In the genomic region with DNA sequence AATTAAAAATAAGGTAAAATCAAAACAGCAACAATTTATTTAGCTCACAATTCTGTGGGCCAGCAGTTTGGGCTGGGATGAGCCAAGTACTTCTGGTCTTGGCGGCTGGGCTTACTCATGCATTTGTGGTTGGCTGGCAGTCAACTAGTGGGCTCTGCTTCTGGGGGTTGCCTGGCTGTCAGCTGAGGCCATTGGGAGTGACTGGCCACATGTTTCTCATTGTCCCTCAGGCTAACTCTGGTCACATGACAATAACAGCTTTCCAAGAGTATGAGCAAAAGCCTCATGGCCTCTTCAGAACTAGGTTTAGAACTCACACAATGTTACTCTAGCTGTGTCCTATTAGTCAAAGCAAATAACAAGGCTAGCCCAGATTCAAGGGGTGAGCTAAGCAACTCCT, we compare ENCODE assay signal across 9 cellular contexts. TPM values are rescaled to one million over a fixed set of nuclear protein-coding genes. Genes with fewer than 3 reads are reported as not detected.
DNase-seq lines count a peak whose midpoint lies in the region; ATAC-seq and TF ChIP-seq lines count a peak whose summit lies in the region.
"Had no signal": no experiment of that assay in that cellular context is flagged by ENCODE, and none has a peak within 500 bp of the region (broad histone marks: within the 10 kb centered on the region; RNA-seq: fewer than 3 reads in every experiment).

No MANE protein-coding gene starts in this region.

- no peaks in the 10 kb centered on the region for H3K27me3 ChIP-seq in ascending aorta

- peak; percentile 95 for DNase-seq in AG10803 (ENCODE audit: low read depth)
- peak; percentile 26 to 60 for DNase-seq in activated naive CD4-positive, alpha-beta T cell treated with anti-CD3 and anti-CD28 coated beads, Interleukin-2, amount 50 U/mL, for 72 hours (ENCODE audit: low spot score in 2 of 2)
- DNase-seq in lower leg skin (ENCODE audit: low spot score in 2 of 2): peak; percentile 82 to 93
- DNase-seq in ascending aorta (ENCODE audit: low spot score in 2 of 2): no peak
- no peak for DNase-seq in NCI-H2227 (lab: John Stamatoyannopoulos, UW; ENCODE audit: unreplicated experiment)

- peaks cover 0 to 19% of the 10 kb centered on the region in 2 donors for H3K36me3 Mint-ChIP-seq in activated naive CD4-positive, alpha-beta T cell treated with anti-CD3 and anti-CD28 coated beads, Interleukin-2, amount 50 U/mL, for 72 hours

- peak overlapping the region; percentile 39 for H3K4me3 ChIP-seq in AG10803 (ENCODE audit: low read length)
- no peak overlapping the region for H3K4me3 ChIP-seq in lower leg skin (ENCODE audit: low read depth, poor library complexity, severe bottlenecking)
- no peak overlapping the region for H3K4me3 ChIP-seq in ascending aorta

- ATAC-seq in HG02981 (IDR thresholded peaks at IDR 0.05; ENCODE audit: unreplicated experiment) (peak; percentile 45), HG03342 (IDR thresholded peaks at IDR 0.05; ENCODE audit: unreplicated experiment) (no peak), GM19351 (IDR thresholded peaks at IDR 0.05; ENCODE audit: unreplicated experiment) (no peak)
- ATAC-seq in activated naive CD4-positive, alpha-beta T cell treated with anti-CD3 and anti-CD28 coated beads, Interleukin-2, amount 50 U/mL, for 72 hours: peak; percentile 73 to 81

- TF ChIP-seq CTCF in AG10803 (conservative IDR thresholded peaks at IDR 0.05; ENCODE audit: low read length) (no peak), lower leg skin (IDR thresholded peaks at IDR 0.05) (no peak), ascending aorta (IDR thresholded peaks at IDR 0.05) (no peak)

- H3K36me3 ChIP-seq in ascending aorta: no peaks in the 10 kb centered on the region

- TF ChIP-seq POLR2A in lower leg skin (IDR thresholded peaks at IDR 0.05): no peak

- no peak overlapping the region for H3K27ac ChIP-seq in ascending aorta

- no peaks in the 10 kb centered on the region for H3K9me3 ChIP-seq in ascending aorta

- H3K4me1 ChIP-seq in ascending aorta: no peaks in the 10 kb centered on the region

- intact Hi-C loops in lower leg skin (cut with DNase I; ENCODE audit: low total_unique reads) (no loop called here), ascending aorta (cut with DNase I) (no loop called here)

- no peak overlapping the region for H3K27ac Mint-ChIP-seq in activated naive CD4-positive, alpha-beta T cell treated with anti-CD3 and anti-CD28 coated beads, Interleukin-2, amount 50 U/mL, for 72 hours

- WGBS in lower leg skin, 2 donors: 26 to 30% methylated on average over 1 of the region's 1 CpG

- peaks cover 0 to 16% of the 10 kb centered on the region in 2 donors for H3K9me3 Mint-ChIP-seq in activated naive CD4-positive, alpha-beta T cell treated with anti-CD3 and anti-CD28 coated beads, Interleukin-2, amount 50 U/mL, for 72 hours

RNA-seq across cellular contexts. Expression of a gene that starts 15.6 kb away (rescaled TPM):
- under 1 TPM in 1 of 2 donors, not detected in 1; 0.25 TPM for total RNA-seq in activated naive CD4-positive, alpha-beta T cell treated with anti-CD3 and anti-CD28 coated beads, Interleukin-2, amount 50 U/mL, for 72 hours
- total RNA-seq in lower leg skin (not detected), ascending aorta (not detected)
- total RNA-seq: endothelial cell of umbilical vein had no signal

RNA-seq across cellular contexts. Expression of a gene that starts 47.6 kb away (rescaled TPM):
- total RNA-seq in activated naive CD4-positive, alpha-beta T cell treated with anti-CD3 and anti-CD28 coated beads, Interleukin-2, amount 50 U/mL, for 72 hours: 10 to 100 TPM; 13.8 to 25.0 TPM
- 10 to 100 TPM in 1 of 4 donors, 1 to 10 TPM in 2, not detected in 1; 2.2 to 15.8 (median 5.5) TPM for total RNA-seq in lower leg skin
- total RNA-seq in ascending aorta: 10.1 TPM
- total RNA-seq: endothelial cell of umbilical vein had no signal

Comparison
In these comparisons a context has a peak if more than half of its experiments do, and no peak if none do; other contexts are left out.
1. DNase-seq: peak in AG10803 (single experiment), activated naive CD4-positive, alpha-beta T cell treated with anti-CD3 and anti-CD28 coated beads, Interleukin-2, amount 50 U/mL, for 72 hours (2 of 2) and lower leg skin (2 of 2); none in ascending aorta (0 of 2) and NCI-H2227 (single experiment).
2. ATAC-seq: peak in HG02981 (single experiment) and activated naive CD4-positive, alpha-beta T cell treated with anti-CD3 and anti-CD28 coated beads, Interleukin-2, amount 50 U/mL, for 72 hours (2 of 2); none in HG03342 (single experiment) and GM19351 (single experiment).